8 cellular contexts compared by ENCODE assay signal in genomic region chr10:125149278-125150047, GRCh38. TPM values are rescaled to one million over a fixed set of nuclear protein-coding genes. Genes with fewer than 3 reads are reported as not detected.
A peak's percentile ranks its signal among the peaks of the same experiment; 100 is the strongest.
DNase-seq lines count a peak whose midpoint lies in the region; ATAC-seq, FAIRE-seq and TF ChIP-seq lines count a peak whose summit lies in the region.

No MANE protein-coding gene starts in this region.

- no peak overlapping the region for H3K4me3 Mint-ChIP-seq in effector memory CD8-positive, alpha-beta T cell

- peaks cover 2 to 5% of the 10 kb centered on the region in 2 donors for H3K4me1 Mint-ChIP-seq in effector memory CD8-positive, alpha-beta T cell (ENCODE audit: low read depth in 2 of 2)

- TF ChIP-seq CTCF in coronary artery (IDR thresholded peaks at IDR 0.05) (no peak), mucosa of descending colon (IDR thresholded peaks at IDR 0.05) (no peak), D721Med (IDR thresholded peaks at IDR 0.05; ENCODE audit: insufficient read depth, missing control alignments) (no peak)

- H3K36me3 ChIP-seq in mucosa of descending colon (ENCODE audit: low read depth) = no peaks in the 10 kb centered on the region

- H3K36me3 Mint-ChIP-seq in effector memory CD8-positive, alpha-beta T cell (ENCODE audit: insufficient read depth) = no peaks in the 10 kb centered on the region

- H3K4me3 ChIP-seq in coronary artery (no peak overlapping the region), mucosa of descending colon (no peak overlapping the region)

- ATAC-seq in mucosa of descending colon = peak; percentile 37
- no peak for ATAC-seq in effector memory CD8-positive, alpha-beta T cell (replicated peaks)

- H3K4me1 ChIP-seq in mucosa of descending colon (ENCODE audit: low read depth) = peaks cover 71% of the 10 kb centered on the region

- intact Hi-C loops in mucosa of descending colon (cut with DNase I, micrococcal nuclease) = loop anchor here in 1 of 2 donors (10.0 kb wide), 1 partner anchor 95 kb away; no protein-coding TSS in a partner anchor

- FAIRE-seq in D721Med (lab: Jason Lieb, UNC) = no peak

- DNase-seq in COLO668 (lab: John Stamatoyannopoulos, UW; ENCODE audit: unreplicated experiment) = peak; percentile 49
- peak; percentile 69 to 87 for DNase-seq in NCI-H187 (lab: John Stamatoyannopoulos, UW)
- no peak for DNase-seq in coronary artery (ENCODE audit: low spot score)
- DNase-seq in mucosa of descending colon = peak; percentile 78 to 89 (median 81)
- DNase-seq in effector memory CD8-positive, alpha-beta T cell = no peak
- no peak for DNase-seq in D721Med (ENCODE audit: insufficient read length, low spot score)
- DNase-seq in activated CD4-positive, alpha-beta T cell treated with anti-CD3 and anti-CD28 coated beads for 1 hour = no peak
- DNase-seq in stimulated activated CD4-positive, alpha-beta T cell treated with anti-CD3 and anti-CD28 coated beads, Interleukin-12 subunit alpha, Interleukin-12 subunit beta, amount 100 ng/mL, for 4 hours = no peak

- peak overlapping the region in 1 of 2 donors; percentile 33 for H3K27ac Mint-ChIP-seq in effector memory CD8-positive, alpha-beta T cell

- H3K9me3 ChIP-seq in mucosa of descending colon = no peaks in the 10 kb centered on the region

- H3K27me3 Mint-ChIP-seq in effector memory CD8-positive, alpha-beta T cell = peaks cover 10 to 72% of the 10 kb centered on the region in 2 donors

- H3K27ac ChIP-seq in coronary artery = peak overlapping the region; percentile 85 to 87

- no peaks in the 10 kb centered on the region for H3K9me3 Mint-ChIP-seq in effector memory CD8-positive, alpha-beta T cell

RNA-seq across cellular contexts. Expression of gene CTBP2, which starts 10.9 kb away (rescaled TPM):
- total RNA-seq in mucosa of descending colon = 100 to 1,000 TPM; 109 to 137 (median 121) TPM

Comparison
In these comparisons a context has a peak if more than half of its experiments do, and no peak if none do; other contexts are left out.
1. DNase-seq: peak in COLO668 (single experiment), NCI-H187 (2 of 2) and mucosa of descending colon (3 of 3); none in coronary artery (single experiment), effector memory CD8-positive, alpha-beta T cell (0 of 3), D721Med (single experiment), activated CD4-positive, alpha-beta T cell treated with anti-CD3 and anti-CD28 coated beads for 1 hour (single experiment) and stimulated activated CD4-positive, alpha-beta T cell treated with anti-CD3 and anti-CD28 coated beads, Interleukin-12 subunit alpha, Interleukin-12 subunit beta, amount 100 ng/mL, for 4 hours (single experiment).